19 cellular contexts compared by ENCODE assay signal in genomic region chr17:44804301-44805061, GRCh38. TPM values are rescaled to one million over a fixed set of nuclear protein-coding genes. Genes with fewer than 3 reads are reported as not detected.
DNase-seq lines count a peak whose midpoint lies in the region; ATAC-seq and TF ChIP-seq lines count a peak whose summit lies in the region.
"Had no signal": no experiment of that assay in that cellular context is flagged by ENCODE, and none has a peak within 500 bp of the region (broad histone marks: within the 10 kb centered on the region; RNA-seq: fewer than 3 reads in every experiment).

No MANE protein-coding gene starts in this region.

- H3K9me3 ChIP-seq in sigmoid colon: no peaks in the 10 kb centered on the region
- H3K9me3 ChIP-seq: BE2C, HAP-1 had no signal

- peak; percentile 89 for ATAC-seq in left ventricle myocardium superior
- no peak for ATAC-seq in HG02870 (IDR thresholded peaks at IDR 0.05; ENCODE audit: unreplicated experiment)

- intact Hi-C loops in left ventricle myocardium superior (cut with micrococcal nuclease) (no loop called here), sigmoid colon (cut with DNase I) (loop anchor here (2.0 kb wide), 2 partner anchors 26 to 68 kb away; no protein-coding TSS in a partner anchor)

- H3K4me1 ChIP-seq in sigmoid colon: peaks cover 0 to 98% (median 91%) of the 10 kb centered on the region in 4 donors
- H3K4me1 ChIP-seq: BE2C, HAP-1 had no signal

- no peak for TF ChIP-seq POLR2A in sigmoid colon (IDR thresholded peaks at IDR 0.05)

- DNase-seq in NCI-H1694 (lab: John Stamatoyannopoulos, UW) (peak; percentile 54), chondrocyte (ENCODE audit: low spot score) (no peak), left ventricle myocardium superior (peak; percentile 72), sigmoid colon (peak; percentile 95), glomerular visceral epithelial cell (ENCODE audit: extremely low spot score) (no peak), HPDE6-E6E7 (ENCODE audit: extremely low spot score) (no peak), dermis blood vessel endothelial cell (no peak)
- DNase-seq: activated CD4-positive, alpha-beta memory T cell treated with anti-CD3 and anti-CD28 coated beads for 36 hours; amygdala; BE2C; DMS79; KG1; mammary epithelial cell; NCI-H1105 treated with DMSO at 0.1 percent for 48 hours; NCI-H345 had no signal

- H3K27ac Mint-ChIP-seq in chondrocyte (ENCODE audit: unreplicated experiment): peak overlapping the region; percentile 71
- H3K27ac Mint-ChIP-seq: activated CD4-positive, alpha-beta memory T cell treated with anti-CD3 and anti-CD28 coated beads for 36 hours; stimulated activated naive CD8-positive, alpha-beta T cell treated with anti-CD3 and anti-CD28 coated beads, Interleukin-15, Interleukin-2, amounts not matched to agents 100 ng/mL and 50 ng/mL, for 24 hours had no signal

- H3K4me3 Mint-ChIP-seq in chondrocyte (ENCODE audit: unreplicated experiment): no peak overlapping the region
- H3K4me3 Mint-ChIP-seq: activated CD4-positive, alpha-beta memory T cell treated with anti-CD3 and anti-CD28 coated beads for 36 hours; stimulated activated naive CD8-positive, alpha-beta T cell treated with anti-CD3 and anti-CD28 coated beads, Interleukin-15, Interleukin-2, amounts not matched to agents 100 ng/mL and 50 ng/mL, for 24 hours had no signal

- peaks cover 16% of the 10 kb centered on the region for H3K36me3 Mint-ChIP-seq in chondrocyte (ENCODE audit: low read depth)
- H3K36me3 Mint-ChIP-seq: activated CD4-positive, alpha-beta memory T cell treated with anti-CD3 and anti-CD28 coated beads for 36 hours had no signal

- H3K27ac ChIP-seq in sigmoid colon: peak overlapping the region; percentile 85 to 99 (median 96)

- 85 to 90% methylated on average over 10 of the region's 10 CpGs for WGBS in sigmoid colon, 2 donors

- H3K27me3 Mint-ChIP-seq in chondrocyte (ENCODE audit: low read depth): no peaks in the 10 kb centered on the region
- H3K27me3 Mint-ChIP-seq: stimulated activated naive CD8-positive, alpha-beta T cell treated with anti-CD3 and anti-CD28 coated beads, Interleukin-15, Interleukin-2, amounts not matched to agents 100 ng/mL and 50 ng/mL, for 24 hours had no signal

- TF ChIP-seq CTCF in chondrocyte (IDR thresholded peaks at IDR 0.05): no peak
- TF ChIP-seq CTCF in sigmoid colon (IDR thresholded peaks at IDR 0.05): no peak

- peak; percentile 80 to 92 (median 89) for TF ChIP-seq EP300 in sigmoid colon (IDR thresholded peaks at IDR 0.05)

- peaks cover 0 to 24% (median 7%) of the 10 kb centered on the region in 4 donors for H3K36me3 ChIP-seq in sigmoid colon

- H3K27me3 ChIP-seq in sigmoid colon: no peaks in the 10 kb centered on the region
- H3K27me3 ChIP-seq: BE2C had no signal

- H3K4me1 Mint-ChIP-seq in chondrocyte (ENCODE audit: low read depth): peaks cover 53% of the 10 kb centered on the region

- H3K4me3 ChIP-seq in sigmoid colon: no peak overlapping the region
- H3K4me3 ChIP-seq: HAP-1 had no signal

- H3K9me3 Mint-ChIP-seq in chondrocyte (ENCODE audit: low read depth): no peaks in the 10 kb centered on the region
- H3K9me3 Mint-ChIP-seq: activated CD4-positive, alpha-beta memory T cell treated with anti-CD3 and anti-CD28 coated beads for 36 hours; stimulated activated naive CD8-positive, alpha-beta T cell treated with anti-CD3 and anti-CD28 coated beads, Interleukin-15, Interleukin-2, amounts not matched to agents 100 ng/mL and 50 ng/mL, for 24 hours had no signal

RNA-seq across cellular contexts. Expression of gene GJC1, which starts 25.6 kb away (rescaled TPM):
- total RNA-seq in chondrocyte (26.8 to 50.5 TPM (median 46.4 TPM) in 3 replicates), left ventricle myocardium superior (18.6 TPM), sigmoid colon (100 to 1,000 TPM in 1 of 4 donors, 10 to 100 TPM in 3; 68.0 to 134 (median 82.7) TPM), dermis blood vessel endothelial cell (7.5 and 13.9 TPM in 2 replicates)
- 1 to 10 TPM in 1 of 3 donors, under 1 TPM in 2; 0.23 to 4.7 (median 0.60) TPM for polyA plus RNA-seq in sigmoid colon

RNA-seq across cellular contexts. Expression of gene HIGD1B, which starts 43.2 kb away (rescaled TPM):
- total RNA-seq in chondrocyte (0.82 to 0.97 TPM in 2 of 3 replicates, not detected in the other), left ventricle myocardium superior (22.2 TPM), sigmoid colon (1 to 10 TPM in 2 of 4 donors, not detected in 2; 1.8 to 2.5 TPM), dermis blood vessel endothelial cell (not detected in 2 replicates)
- 1 to 10 TPM in 1 of 3 donors, not detected in 2; 1.1 TPM for polyA plus RNA-seq in sigmoid colon
- total RNA-seq: activated CD4-positive, alpha-beta memory T cell treated with anti-CD3 and anti-CD28 coated beads for 36 hours; dermis microvascular lymphatic vessel endothelial cell; mammary epithelial cell had no signal
- polyA plus RNA-seq: mammary epithelial cell had no signal

RNA-seq across cellular contexts. Expression of gene ADAM11, which starts 45.7 kb away (rescaled TPM):
- total RNA-seq in chondrocyte (0.44 to 0.49 TPM (median 0.47 TPM) in 3 replicates), left ventricle myocardium superior (27.2 TPM), sigmoid colon (1 to 10 TPM; 1.8 to 3.3 (median 3.2) TPM), dermis blood vessel endothelial cell (under 0.01 and 0.09 TPM in 2 replicates)
- under 1 TPM in 2 of 3 donors, not detected in 1; under 0.01 to 0.61 TPM for polyA plus RNA-seq in sigmoid colon

Comparison
In these comparisons a context has a peak if more than half of its experiments do, and no peak if none do; other contexts are left out.
1. DNase-seq: peak in NCI-H1694 (single experiment), left ventricle myocardium superior (single experiment) and sigmoid colon (single experiment); none in chondrocyte (single experiment), glomerular visceral epithelial cell (single experiment), HPDE6-E6E7 (single experiment) and dermis blood vessel endothelial cell (single experiment).